ENCODE assay signal across 1 cellular context in genomic region chr7:1028044-1028770, GRCh38.
TF ChIP-seq lines count a peak whose summit lies in the region.

No MANE protein-coding gene starts in this region.

TF ChIP-seq in WTC11, 78 proteins besides CTCF, POLR2A, EP300 and RAD21 (continued from another document):
- TF ChIP-seq PRDM15 (CRISPR knock-in tag; IDR thresholded peaks at IDR 0.05) (no peak), EMX1 (CRISPR knock-in tag; IDR thresholded peaks at IDR 0.05) (no peak), TCF7 (CRISPR knock-in tag; IDR thresholded peaks at IDR 0.05; ENCODE audit: low read depth) (no peak), ATF1 (CRISPR knock-in tag; IDR thresholded peaks at IDR 0.05) (no peak), GTF2I (CRISPR knock-in tag; conservative IDR thresholded peaks at IDR 0.05) (no peak), RELA (CRISPR knock-in tag; IDR thresholded peaks at IDR 0.05; ENCODE audit: borderline replicate concordance) (no peak), MYBL2 (CRISPR knock-in tag; IDR thresholded peaks at IDR 0.05) (0 out of 2 replicates have a peak, but pooled peaks have one; percentile 29), ETV6 (CRISPR knock-in tag; IDR thresholded peaks at IDR 0.05) (0 out of 2 replicates have a peak, but pooled peaks have one; percentile 54)
